1 cellular context compared by ENCODE assay signal in genomic region chr10:60652628-60653027, GRCh38.
A peak's percentile ranks its signal among the peaks of the same experiment; 100 is the strongest.
TF ChIP-seq lines count a peak whose summit lies in the region.

No MANE protein-coding gene starts in this region.

TF ChIP-seq in K562, 482 proteins besides CTCF, POLR2A, EP300 and RAD21 (continued from another document):
- TF ChIP-seq MGA (IDR thresholded peaks at IDR 0.05), result no peak
- no peak for TF ChIP-seq AFF1 (IDR thresholded peaks at IDR 0.05; ENCODE audit: low read depth in 1 of 2, partially characterized antibody in 2 of 2)
- TF ChIP-seq GABPB2 (CRISPR knock-in tag; conservative IDR thresholded peaks at IDR 0.05), result no peak
- no peak for TF ChIP-seq ZNF609 (CRISPR knock-in tag; IDR thresholded peaks at IDR 0.05; ENCODE audit: borderline replicate concordance)
- 0 out of 2 replicates have a peak, but pooled peaks have one; percentile 21 for TF ChIP-seq GABPA (tag; conservative IDR thresholded peaks at IDR 0.05; ENCODE audit: low read depth)
- TF ChIP-seq ZNF668 (CRISPR knock-in tag; IDR thresholded peaks at IDR 0.05), result no peak
- no peak for TF ChIP-seq GTF2E2 (tag; IDR thresholded peaks at IDR 0.05)
- TF ChIP-seq PCBP1 (IDR thresholded peaks at IDR 0.05; ENCODE audit: low read depth, low read length, poor library complexity, severe bottlenecking), result no peak
- no peak for TF ChIP-seq ZNF175 (CRISPR knock-in tag; IDR thresholded peaks at IDR 0.05; ENCODE audit: low read depth)
- 0 out of 2 replicates have a peak, but pooled peaks have one; percentile 20 for TF ChIP-seq NR2C1 (IDR thresholded peaks at IDR 0.05)
- no peak for TF ChIP-seq NR2C1 (tag; IDR thresholded peaks at IDR 0.05)
